Comparison of ENCODE assay signal across 6 cellular contexts in the genomic region with DNA sequence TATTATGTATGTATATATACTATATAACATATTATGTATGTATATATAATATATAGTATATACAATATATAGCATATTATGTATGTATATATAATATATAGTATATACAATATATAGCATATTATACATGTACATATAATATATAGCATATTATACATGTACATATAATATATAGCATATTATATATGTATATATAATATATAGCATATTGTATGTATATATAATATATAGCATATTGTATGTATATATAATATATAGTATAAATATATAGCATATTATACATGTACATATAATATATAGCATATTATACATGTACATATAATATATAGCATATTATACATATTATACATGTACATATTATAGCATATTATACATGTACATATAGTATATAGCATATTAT. TPM values are rescaled to one million over a fixed set of nuclear protein-coding genes. Genes with fewer than 3 reads are reported as not detected.
"Had no signal": no experiment of that assay in that cellular context is flagged by ENCODE, and none has a peak within 500 bp of the region (broad histone marks: within the 10 kb centered on the region; RNA-seq: fewer than 3 reads in every experiment).

No MANE protein-coding gene starts in this region.

RNA-seq across cellular contexts. Expression of gene IKZF3, which starts 13.9 kb away (rescaled TPM):
- total RNA-seq: HepG2, HFFc6, HT1080 had no signal
- polyA plus RNA-seq: HepG2 had no signal

RNA-seq across cellular contexts. Expression of gene ZPBP2, which starts 17.8 kb away (rescaled TPM):
- total RNA-seq: GM23338, H1, H9, HepG2, HFFc6, HT1080 had no signal
- polyA plus RNA-seq: GM23338, H1, HepG2 had no signal
